10 cellular contexts compared by ENCODE assay signal in the genomic region with DNA sequence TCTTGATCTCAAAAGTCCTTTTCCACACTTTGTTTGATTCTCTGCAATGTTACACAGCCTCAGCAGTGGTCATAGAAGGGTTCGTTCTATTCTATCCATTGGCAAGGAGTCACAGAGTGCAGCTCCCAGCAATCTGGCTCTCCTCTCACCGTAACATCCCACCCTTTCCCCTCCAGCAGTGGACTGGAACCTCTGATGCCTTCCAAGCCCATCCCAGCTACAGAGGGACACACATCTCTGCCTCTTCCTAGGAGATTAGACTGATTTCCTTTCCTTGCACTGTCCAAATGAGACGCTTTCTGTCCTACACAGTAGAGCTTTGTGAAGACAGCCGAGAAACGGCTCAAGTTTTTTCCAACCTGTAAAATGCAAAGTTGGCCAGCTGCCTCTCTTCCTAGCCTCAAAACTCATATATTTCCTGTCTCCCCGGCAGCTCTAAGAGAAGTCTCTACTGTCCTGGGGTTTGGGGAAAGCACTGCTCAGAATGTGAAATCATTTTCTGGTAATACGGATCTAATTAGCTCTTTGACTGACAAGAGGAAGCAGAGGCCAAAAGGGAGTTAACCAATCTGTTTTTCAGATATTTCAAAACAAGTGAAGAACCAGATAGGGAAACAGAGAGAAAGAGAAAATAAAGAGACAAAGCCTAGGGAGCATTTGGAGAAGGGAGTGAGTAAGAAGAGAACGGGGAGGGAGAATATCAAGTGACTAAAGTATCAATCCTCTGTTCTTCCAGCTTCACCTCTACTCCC. TPM values are rescaled to one million over a fixed set of nuclear protein-coding genes. Genes with fewer than 3 reads are reported as not detected.
DNase-seq lines count a peak whose midpoint lies in the region; ATAC-seq lines count a peak whose summit lies in the region.
"Had no signal": no experiment of that assay in that cellular context is flagged by ENCODE, and none has a peak within 500 bp of the region (broad histone marks: within the 10 kb centered on the region; RNA-seq: fewer than 3 reads in every experiment).

No MANE protein-coding gene starts in this region.

- peaks cover 30% of the 10 kb centered on the region for H3K4me1 Mint-ChIP-seq in activated CD8-positive, alpha-beta memory T cell treated with anti-CD3 and anti-CD28 coated beads, Interleukin-2, amount 10 ng/mL, durations not matched to agents 7 days and 5 days
- peaks cover 45% of the 10 kb centered on the region for H3K4me1 Mint-ChIP-seq in activated naive CD8-positive, alpha-beta T cell treated with anti-CD3 and anti-CD28 coated beads for 36 hours

- H3K36me3 ChIP-seq in thymus (ENCODE audit: control insufficient read depth, insufficient read depth), result no peaks in the 10 kb centered on the region

- H3K27me3 Mint-ChIP-seq in activated CD8-positive, alpha-beta memory T cell treated with anti-CD3 and anti-CD28 coated beads, Interleukin-2, amount 10 ng/mL, durations not matched to agents 7 days and 5 days, result peaks cover 6% of the 10 kb centered on the region
- H3K27me3 Mint-ChIP-seq in activated naive CD8-positive, alpha-beta T cell treated with anti-CD3 and anti-CD28 coated beads for 36 hours, result no peaks in the 10 kb centered on the region

- no peak for DNase-seq in activated CD8-positive, alpha-beta memory T cell treated with anti-CD3 and anti-CD28 coated beads, Interleukin-2, amount 10 ng/mL, durations not matched to agents 7 days and 5 days
- DNase-seq in activated CD8-positive, alpha-beta memory T cell treated with anti-CD3 and anti-CD28 coated beads for 24 hours, result no peak
- no peak for DNase-seq in activated naive CD8-positive, alpha-beta T cell treated with anti-CD3 and anti-CD28 coated beads for 36 hours
- DNase-seq in left kidney (ENCODE audit: low read depth, low spot score), result peak; percentile 42
- no peak for DNase-seq in DMS79 treated with DMSO at 0.1 percent for 48 hours (lab: John Stamatoyannopoulos, UW)
- no peak for DNase-seq in HPDE6-E6E7 (ENCODE audit: extremely low spot score)
- DNase-seq: naive B cell had no signal

- WGBS in thymus, result 37% methylated on average over 8 of the region's 8 CpGs

- no peak overlapping the region for H3K4me3 Mint-ChIP-seq in activated CD8-positive, alpha-beta memory T cell treated with anti-CD3 and anti-CD28 coated beads, Interleukin-2, amount 10 ng/mL, durations not matched to agents 7 days and 5 days
- peak overlapping the region; percentile 49 for H3K4me3 Mint-ChIP-seq in activated naive CD8-positive, alpha-beta T cell treated with anti-CD3 and anti-CD28 coated beads for 36 hours

- peaks cover 29% of the 10 kb centered on the region for H3K4me1 ChIP-seq in thymus (ENCODE audit: control insufficient read depth, insufficient read depth, low read length)

- no peaks in the 10 kb centered on the region for H3K9me3 ChIP-seq in thymus (ENCODE audit: control insufficient read depth)

- H3K4me3 ChIP-seq in thymus (ENCODE audit: low read length), result peak overlapping the region; percentile 5

- H3K27me3 ChIP-seq in thymus (ENCODE audit: control insufficient read depth, insufficient read depth), result no peaks in the 10 kb centered on the region

- H3K27ac ChIP-seq in thymus (ENCODE audit: low read depth), result peak overlapping the region; percentile 33

- CTCF ChIA-PET in activated CD8-positive, alpha-beta memory T cell treated with anti-CD3 and anti-CD28 coated beads, Interleukin-2, amount 10 ng/mL, durations not matched to agents 7 days and 5 days (lab: Charles Lee), result interaction anchor here (1.1 to 1.9 kb wide), 5 partner anchors 10 to 93 kb away, joined by 3 to 5 read pairs (median 5); no protein-coding TSS in a partner anchor

- H3K9me3 Mint-ChIP-seq in activated CD8-positive, alpha-beta memory T cell treated with anti-CD3 and anti-CD28 coated beads, Interleukin-2, amount 10 ng/mL, durations not matched to agents 7 days and 5 days (ENCODE audit: low read depth), result no peaks in the 10 kb centered on the region
- H3K9me3 Mint-ChIP-seq in activated naive CD8-positive, alpha-beta T cell treated with anti-CD3 and anti-CD28 coated beads for 36 hours, result peaks cover 8% of the 10 kb centered on the region
- H3K9me3 Mint-ChIP-seq: naive B cell had no signal

- ATAC-seq in activated CD8-positive, alpha-beta memory T cell treated with anti-CD3 and anti-CD28 coated beads, Interleukin-2, amount 10 ng/mL, durations not matched to agents 7 days and 5 days, result no peak
- ATAC-seq in HG02970 (IDR thresholded peaks at IDR 0.05; ENCODE audit: low FRiP score, unreplicated experiment), result no peak

- H3K36me3 Mint-ChIP-seq in activated CD8-positive, alpha-beta memory T cell treated with anti-CD3 and anti-CD28 coated beads, Interleukin-2, amount 10 ng/mL, durations not matched to agents 7 days and 5 days, result no peaks in the 10 kb centered on the region
- H3K36me3 Mint-ChIP-seq in activated naive CD8-positive, alpha-beta T cell treated with anti-CD3 and anti-CD28 coated beads for 36 hours, result peaks cover 4% of the 10 kb centered on the region
- H3K36me3 Mint-ChIP-seq: naive B cell had no signal

- H3K27ac Mint-ChIP-seq in activated CD8-positive, alpha-beta memory T cell treated with anti-CD3 and anti-CD28 coated beads, Interleukin-2, amount 10 ng/mL, durations not matched to agents 7 days and 5 days, result peak overlapping the region; percentile 31
- peak overlapping the region; percentile 88 for H3K27ac Mint-ChIP-seq in activated naive CD8-positive, alpha-beta T cell treated with anti-CD3 and anti-CD28 coated beads for 36 hours

RNA-seq across cellular contexts. Expression of gene NINJ2, which starts 0.5 kb away (rescaled TPM):
- 1 to 10 TPM; 6.8 to 7.4 TPM for total RNA-seq in activated CD8-positive, alpha-beta memory T cell treated with anti-CD3 and anti-CD28 coated beads, Interleukin-2, amount 10 ng/mL, durations not matched to agents 7 days and 5 days
- 1 to 10 TPM; 1.4 to 1.9 TPM for total RNA-seq in activated naive CD8-positive, alpha-beta T cell treated with anti-CD3 and anti-CD28 coated beads for 36 hours
- 11.5 TPM for polyA plus RNA-seq in thymus
- total RNA-seq: H1 had no signal
